Comparison of ENCODE assay signal across 28 cellular contexts in the genomic region with DNA sequence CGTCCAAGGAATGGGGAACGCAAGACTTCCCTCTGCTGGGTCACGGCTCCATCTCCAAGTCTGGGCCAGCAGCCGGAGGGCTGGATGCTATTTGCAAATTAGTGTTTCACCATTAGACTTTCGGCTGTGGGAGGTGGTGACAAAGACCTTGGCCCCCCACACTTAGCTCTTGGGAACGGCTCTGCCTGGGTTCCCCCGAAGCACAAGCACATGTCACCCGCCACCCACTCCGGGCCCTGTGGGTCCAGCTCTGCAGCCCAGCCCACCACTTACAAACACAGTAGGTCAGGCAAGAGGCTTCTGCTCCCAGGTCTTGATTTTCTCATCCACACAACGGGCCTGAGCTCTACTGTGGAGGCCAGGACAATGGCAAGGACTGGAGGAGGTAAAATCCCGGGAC.
"Had no signal": no experiment of that assay in that cellular context is flagged by ENCODE, and none has a peak within 500 bp of the region (broad histone marks: within the 10 kb centered on the region; RNA-seq: fewer than 3 reads in every experiment).

No MANE protein-coding gene starts in this region.

- H3K36me3 Mint-ChIP-seq: naive thymus-derived CD8-positive, alpha-beta T cell; natural killer cell treated with Interleukin-12 subunit alpha and Interleukin-12 subunit beta and Interleukin-15 and Interleukin-18, amount 100 ng/mL, for 72 hours; stimulated activated effector memory CD8-positive, alpha-beta T cell treated with anti-CD3 and anti-CD28 coated beads, Interleukin-12 subunit alpha, Interleukin-12 subunit beta, amount 100 ng/mL, for 72 hours; stimulated activated naive B cell treated with anti-CD40 and anti-IgM and Interleukin-4, amounts not matched to agents 10 μg/mL and 1 μg/mL and 100 μg/mL, for 72 hours had no signal

- H3K4me3 Mint-ChIP-seq: naive thymus-derived CD8-positive, alpha-beta T cell; natural killer cell treated with Interleukin-12 subunit alpha and Interleukin-12 subunit beta and Interleukin-15 and Interleukin-18, amount 100 ng/mL, for 72 hours; nephron progenitor cell; neural crest cell; stimulated activated effector memory CD8-positive, alpha-beta T cell treated with anti-CD3 and anti-CD28 coated beads, Interleukin-12 subunit alpha, Interleukin-12 subunit beta, amount 100 ng/mL, for 72 hours; stimulated activated naive B cell treated with anti-CD40 and anti-IgM and Interleukin-4, amounts not matched to agents 10 μg/mL and 1 μg/mL and 100 μg/mL, for 72 hours; stimulated activated naive CD8-positive, alpha-beta T cell treated with anti-CD3 and anti-CD28 coated beads, Interleukin-15, Interleukin-2, amounts not matched to agents 100 ng/mL and 50 ng/mL, for 24 hours had no signal

- FAIRE-seq: pancreas, small intestine, urothelium cell line had no signal

- ATAC-seq: naive thymus-derived CD8-positive, alpha-beta T cell; natural killer cell treated with Interleukin-12 subunit alpha and Interleukin-12 subunit beta and Interleukin-15 and Interleukin-18, amount 100 ng/mL, for 72 hours; pancreas; right cardiac atrium; right lobe of liver; stimulated activated effector memory CD8-positive, alpha-beta T cell treated with anti-CD3 and anti-CD28 coated beads, Interleukin-12 subunit alpha, Interleukin-12 subunit beta, amount 100 ng/mL, for 72 hours; stimulated activated naive B cell treated with anti-CD40 and anti-IgM and Interleukin-4, amounts not matched to agents 10 μg/mL and 1 μg/mL and 100 μg/mL, for 72 hours had no signal

- H3K27ac ChIP-seq: pancreas, prostate gland, right lobe of liver, sigmoid colon, stomach, thoracic aorta, thyroid gland, tibial nerve, upper lobe of left lung, vagina had no signal

- H3K4me3 ChIP-seq: pancreas, prostate gland, right lobe of liver, sigmoid colon, stomach, thoracic aorta, thyroid gland, tibial nerve, upper lobe of left lung, vagina had no signal

- H3K36me3 ChIP-seq: pancreas, prostate gland, right lobe of liver, sigmoid colon, stomach, thoracic aorta, thyroid gland, tibial nerve, upper lobe of left lung, vagina had no signal

- H3K4me1 ChIP-seq: pancreas, prostate gland, right lobe of liver, sigmoid colon, upper lobe of left lung, vagina had no signal

- H3K27me3 Mint-ChIP-seq: stimulated activated naive CD8-positive, alpha-beta T cell treated with anti-CD3 and anti-CD28 coated beads, Interleukin-15, Interleukin-2, amounts not matched to agents 100 ng/mL and 50 ng/mL, for 24 hours had no signal

- H3K4me1 Mint-ChIP-seq: naive thymus-derived CD8-positive, alpha-beta T cell; stimulated activated effector memory CD8-positive, alpha-beta T cell treated with anti-CD3 and anti-CD28 coated beads, Interleukin-12 subunit alpha, Interleukin-12 subunit beta, amount 100 ng/mL, for 72 hours; stimulated activated naive B cell treated with anti-CD40 and anti-IgM and Interleukin-4, amounts not matched to agents 10 μg/mL and 1 μg/mL and 100 μg/mL, for 72 hours had no signal

- H3K9me3 ChIP-seq: pancreas, prostate gland, right lobe of liver, sigmoid colon, stomach, thoracic aorta, thyroid gland, tibial nerve, upper lobe of left lung, vagina had no signal

- H3K27ac Mint-ChIP-seq: naive thymus-derived CD8-positive, alpha-beta T cell; natural killer cell treated with Interleukin-12 subunit alpha and Interleukin-12 subunit beta and Interleukin-15 and Interleukin-18, amount 100 ng/mL, for 72 hours; nephron progenitor cell; stimulated activated effector memory CD8-positive, alpha-beta T cell treated with anti-CD3 and anti-CD28 coated beads, Interleukin-12 subunit alpha, Interleukin-12 subunit beta, amount 100 ng/mL, for 72 hours; stimulated activated naive B cell treated with anti-CD40 and anti-IgM and Interleukin-4, amounts not matched to agents 10 μg/mL and 1 μg/mL and 100 μg/mL, for 72 hours; stimulated activated naive CD8-positive, alpha-beta T cell treated with anti-CD3 and anti-CD28 coated beads, Interleukin-15, Interleukin-2, amounts not matched to agents 100 ng/mL and 50 ng/mL, for 24 hours had no signal

- H3K27me3 ChIP-seq: pancreas, right lobe of liver, thyroid gland, vagina had no signal

- H3K9me3 Mint-ChIP-seq: naive thymus-derived CD8-positive, alpha-beta T cell; natural killer cell treated with Interleukin-12 subunit alpha and Interleukin-12 subunit beta and Interleukin-15 and Interleukin-18, amount 100 ng/mL, for 72 hours; nephron progenitor cell; neural crest cell; stimulated activated effector memory CD8-positive, alpha-beta T cell treated with anti-CD3 and anti-CD28 coated beads, Interleukin-12 subunit alpha, Interleukin-12 subunit beta, amount 100 ng/mL, for 72 hours; stimulated activated naive B cell treated with anti-CD40 and anti-IgM and Interleukin-4, amounts not matched to agents 10 μg/mL and 1 μg/mL and 100 μg/mL, for 72 hours; stimulated activated naive CD8-positive, alpha-beta T cell treated with anti-CD3 and anti-CD28 coated beads, Interleukin-15, Interleukin-2, amounts not matched to agents 100 ng/mL and 50 ng/mL, for 24 hours had no signal

- DNase-seq: naive thymus-derived CD8-positive, alpha-beta T cell; nephron progenitor cell; occipital lobe; retina; sigmoid colon; small intestine; stimulated activated CD4-positive, alpha-beta T cell treated with anti-CD3 and anti-CD28 coated beads, Interleukin-15, amount 100 ng/mL, for 24 hours; stimulated activated CD4-positive, alpha-beta T cell treated with anti-CD3 and anti-CD28 coated beads, Interleukin-2, amount 100 ng/mL, for 24 hours; stimulated activated CD4-positive, alpha-beta T cell treated with anti-CD3 and anti-CD28 coated beads, Interleukin-2, amount 100 ng/mL, for 48 hours; stimulated activated CD4-positive, alpha-beta T cell treated with anti-CD3 and anti-CD28 coated beads, Interleukin-4, amount 100 ng/mL, for 24 hours; stimulated activated naive B cell treated with anti-CD40 and anti-IgM and Interleukin-4, amounts not matched to agents 10 μg/mL and 1 μg/mL and 100 μg/mL, for 72 hours; stimulated activated naive CD4-positive, alpha-beta T cell treated with Interleukin-2 at 50 U/mL for 16 hours; stomach; thyroid gland; trophoblast cell had no signal
